In the genomic region with DNA sequence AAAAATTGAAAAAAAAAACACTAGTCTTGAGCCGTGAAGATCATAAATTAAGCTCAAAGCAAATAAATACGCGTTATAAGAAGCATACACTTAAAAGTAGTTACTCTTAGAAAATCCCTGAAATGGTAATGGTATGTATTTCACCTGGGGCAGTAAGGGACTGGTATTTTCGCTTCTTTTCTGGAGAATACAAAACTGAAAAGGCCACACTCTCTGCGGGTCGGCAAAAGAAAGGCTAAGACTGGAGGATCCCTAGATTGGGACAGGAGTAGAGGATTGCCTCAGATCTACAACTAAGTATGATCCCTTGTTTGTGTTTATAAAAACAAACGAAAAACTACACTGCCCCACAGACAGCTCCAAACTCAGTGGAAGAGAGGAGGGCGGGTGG, we compare ENCODE assay signal across 8 cellular contexts. TPM values are rescaled to one million over a fixed set of nuclear protein-coding genes. Genes with fewer than 3 reads are reported as not detected.
DNase-seq lines count a peak whose midpoint lies in the region; ATAC-seq, FAIRE-seq and TF ChIP-seq lines count a peak whose summit lies in the region.

No MANE protein-coding gene starts in this region.

- peaks cover 46% of the 10 kb centered on the region for H3K79me2 ChIP-seq in ACC112 (ENCODE audit: control insufficient read depth, insufficient read depth, low read length, unreplicated experiment)

- TF ChIP-seq CTCF in bronchial epithelial cell (IDR thresholded peaks at IDR 0.05; ENCODE audit: insufficient read depth, low read length, severe bottlenecking): no peak

- H3K27me3 ChIP-seq in ACC112 (ENCODE audit: insufficient read depth, low read length) (no peaks in the 10 kb centered on the region), bronchial epithelial cell (ENCODE audit: control insufficient read depth, insufficient read depth, low read length) (no peaks in the 10 kb centered on the region), mononuclear cell (ENCODE audit: insufficient read depth, low read length) (no peaks in the 10 kb centered on the region)

- ATAC-seq in HG02588 (IDR thresholded peaks at IDR 0.05; ENCODE audit: unreplicated experiment) (no peak), HG03520 (IDR thresholded peaks at IDR 0.05; ENCODE audit: unreplicated experiment) (no peak)

- H3K9me3 ChIP-seq in mononuclear cell (ENCODE audit: low read depth, low read length): no peaks in the 10 kb centered on the region

- H3K4me1 ChIP-seq in ACC112 (ENCODE audit: control insufficient read depth, insufficient read depth, low read length, unreplicated experiment) (peaks cover 3% of the 10 kb centered on the region), mononuclear cell (ENCODE audit: insufficient read depth, low read length) (peaks cover 16% of the 10 kb centered on the region)

- H3K27ac ChIP-seq in ACC112 (ENCODE audit: low read depth, low read length): peak overlapping the region; percentile 96

- H3K4me3 ChIP-seq in ACC112 (ENCODE audit: low read depth, low read length): peak overlapping the region; percentile 100
- H3K4me3 ChIP-seq in bronchial epithelial cell (ENCODE audit: low read depth, low read length): peak overlapping the region; percentile 78
- peak overlapping the region; percentile 59 for H3K4me3 ChIP-seq in mononuclear cell (ENCODE audit: low read length)

- H3K36me3 ChIP-seq in ACC112 (ENCODE audit: insufficient read depth, low read length): no peaks in the 10 kb centered on the region
- peaks cover 1% of the 10 kb centered on the region for H3K36me3 ChIP-seq in bronchial epithelial cell (ENCODE audit: control insufficient read depth, insufficient read depth, low read length)

- DNase-seq in HS-27A (ENCODE audit: low read depth) (peak; percentile 23), bronchial epithelial cell (ENCODE audit: low read depth) (no peak), HTR-8/SVneo (ENCODE audit: insufficient read length, low spot score) (no peak)
- DNase-seq in activated CD4-positive, alpha-beta T cell treated with anti-CD3 and anti-CD28 coated beads for 1 hour: no peak

- FAIRE-seq in bronchial epithelial cell (lab: Jason Lieb, UNC) (no peak), HTR-8/SVneo (lab: Jason Lieb, UNC) (no peak)

- peak overlapping the region; percentile 81 for H2AFZ ChIP-seq in ACC112 (ENCODE audit: low read length, unreplicated experiment)

RNA-seq across cellular contexts. Expression of a gene that starts 0.6 kb away (rescaled TPM):
- total RNA-seq in bronchial epithelial cell (71.1 and 79.0 TPM in 2 replicates), mononuclear cell (31.6 TPM)
